ENCODE assay signal across 5 cellular contexts in genomic region chr16:90092781-90093180, GRCh38. TPM values are rescaled to one million over a fixed set of nuclear protein-coding genes. Genes with fewer than 3 reads are reported as not detected.
"Had no signal": no experiment of that assay in that cellular context is flagged by ENCODE, and none has a peak within 500 bp of the region (broad histone marks: within the 10 kb centered on the region; RNA-seq: fewer than 3 reads in every experiment).

No MANE protein-coding gene starts in this region.

RNA-seq across cellular contexts. Expression of gene PRDM7, which starts 15.7 kb away (rescaled TPM):
- total RNA-seq: LHCN-M2, PC-3, Peyer's patch, Right ventricle myocardium superior, SJSA1 had no signal
